21 cellular contexts compared by ENCODE assay signal in the genomic region with DNA sequence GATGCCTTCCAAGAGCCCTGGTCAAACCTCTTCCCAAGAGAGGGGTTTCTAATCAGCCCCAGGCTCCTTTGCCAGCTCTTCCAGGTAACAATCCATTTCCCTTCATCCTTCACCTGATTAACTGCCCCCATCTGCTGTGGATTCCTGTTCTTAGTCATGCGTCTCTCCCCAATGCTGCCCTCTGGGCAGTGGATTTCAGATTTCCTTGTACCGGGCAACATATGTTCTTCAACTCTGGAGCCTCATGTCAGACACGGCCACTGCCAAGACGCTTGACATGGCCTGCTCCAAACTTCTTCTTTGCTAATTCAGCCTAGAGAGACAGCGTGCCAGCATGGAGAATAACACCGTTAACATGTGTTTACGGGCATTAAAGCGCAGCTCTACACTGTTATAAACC.
"Had no signal": no experiment of that assay in that cellular context is flagged by ENCODE, and none has a peak within 500 bp of the region (broad histone marks: within the 10 kb centered on the region; RNA-seq: fewer than 3 reads in every experiment).

No MANE protein-coding gene starts in this region.

- H3K27ac Mint-ChIP-seq: activated CD4-positive, alpha-beta T cell treated with anti-CD3 and anti-CD28 coated beads, Interleukin-2, amount 10 ng/mL, durations not matched to agents 24 days and 14 days; activated naive CD4-positive, alpha-beta T cell treated with anti-CD3 and anti-CD28 coated beads, Interleukin-2, amount 10 ng/mL, durations not matched to agents 7 days and 5 days; activated naive CD8-positive, alpha-beta T cell treated with anti-CD3 and anti-CD28 coated beads, Interleukin-2, amount 50 U/mL, for 24 hours; memory B cell; naive thymus-derived CD4-positive, alpha-beta T cell; progenitor cell of endocrine pancreas; stimulated activated naive CD8-positive, alpha-beta T cell treated with anti-CD3 and anti-CD28 coated beads, Interleukin-15, Interleukin-2, amounts not matched to agents 100 ng/mL and 50 ng/mL, for 24 hours; type B pancreatic cell had no signal

- H3K4me1 Mint-ChIP-seq: memory B cell had no signal

- H3K4me3 ChIP-seq: coronary artery, heart right ventricle, right atrium auricular region had no signal

- H3K36me3 Mint-ChIP-seq: activated naive CD4-positive, alpha-beta T cell treated with anti-CD3 and anti-CD28 coated beads, Interleukin-2, amount 10 ng/mL, durations not matched to agents 7 days and 5 days; memory B cell; naive thymus-derived CD4-positive, alpha-beta T cell; T-cell had no signal

- H3K27me3 Mint-ChIP-seq: memory B cell, progenitor cell of endocrine pancreas had no signal

- H3K27ac ChIP-seq: heart right ventricle, right atrium auricular region had no signal

- H3K9me3 ChIP-seq: heart right ventricle, right atrium auricular region had no signal

- H3K9me3 Mint-ChIP-seq: activated CD4-positive, alpha-beta T cell treated with anti-CD3 and anti-CD28 coated beads, Interleukin-2, amount 10 ng/mL, durations not matched to agents 24 days and 14 days; activated naive CD4-positive, alpha-beta T cell treated with anti-CD3 and anti-CD28 coated beads, Interleukin-2, amount 10 ng/mL, durations not matched to agents 7 days and 5 days; activated naive CD8-positive, alpha-beta T cell treated with anti-CD3 and anti-CD28 coated beads, Interleukin-2, amount 50 U/mL, for 24 hours; activated T-cell treated with anti-CD3 and anti-CD28 coated beads, Interleukin-2, amount 50 U/mL, for 4 hours; memory B cell; naive thymus-derived CD4-positive, alpha-beta T cell; stimulated activated naive CD8-positive, alpha-beta T cell treated with anti-CD3 and anti-CD28 coated beads, Interleukin-15, Interleukin-2, amounts not matched to agents 100 ng/mL and 50 ng/mL, for 24 hours; T-cell; type B pancreatic cell had no signal

- H3K4me3 Mint-ChIP-seq: activated CD4-positive, alpha-beta T cell treated with anti-CD3 and anti-CD28 coated beads, Interleukin-2, amount 10 ng/mL, durations not matched to agents 24 days and 14 days; activated naive CD4-positive, alpha-beta T cell treated with anti-CD3 and anti-CD28 coated beads, Interleukin-2, amount 10 ng/mL, durations not matched to agents 7 days and 5 days; activated naive CD8-positive, alpha-beta T cell treated with anti-CD3 and anti-CD28 coated beads, Interleukin-2, amount 50 U/mL, for 24 hours; activated T-cell treated with anti-CD3 and anti-CD28 coated beads, Interleukin-2, amount 50 U/mL, for 4 hours; memory B cell; naive thymus-derived CD4-positive, alpha-beta T cell; stimulated activated naive CD8-positive, alpha-beta T cell treated with anti-CD3 and anti-CD28 coated beads, Interleukin-15, Interleukin-2, amounts not matched to agents 100 ng/mL and 50 ng/mL, for 24 hours; T-cell; type B pancreatic cell had no signal

- H3K27me3 ChIP-seq: right atrium auricular region had no signal

- DNase-seq: activated CD4-positive, alpha-beta T cell treated with anti-CD3 and anti-CD28 coated beads, Interleukin-2, amount 10 ng/mL, durations not matched to agents 24 days and 14 days; activated CD8-positive, alpha-beta memory T cell treated with anti-CD3 and anti-CD28 coated beads, Interleukin-2, amount 50 U/mL, for 4 hours; activated effector memory CD4-positive, alpha-beta T cell treated with Interleukin-2 at 50 U/mL for 16 hours; activated naive CD4-positive, alpha-beta T cell treated with anti-CD3 and anti-CD28 coated beads, Interleukin-2, amount 10 ng/mL, durations not matched to agents 7 days and 5 days; activated naive CD8-positive, alpha-beta T cell treated with anti-CD3 and anti-CD28 coated beads, Interleukin-2, amount 50 U/mL, for 24 hours; activated T-cell treated with anti-CD3 and anti-CD28 coated beads, Interleukin-2, amount 50 U/mL, for 4 hours; anterior cingulate cortex; heart right ventricle; kidney glomerular epithelial cell; left ventricle myocardium superior; naive thymus-derived CD4-positive, alpha-beta T cell; nucleus accumbens; stimulated activated CD4-positive, alpha-beta T cell treated with anti-CD3 and anti-CD28 coated beads, Interleukin-2, amount 100 ng/mL, for 24 hours; T-cell had no signal

- ATAC-seq: activated naive CD8-positive, alpha-beta T cell treated with anti-CD3 and anti-CD28 coated beads, Interleukin-2, amount 50 U/mL, for 24 hours; activated T-cell treated with anti-CD3 and anti-CD28 coated beads, Interleukin-2, amount 50 U/mL, for 4 hours; esophagus mucosa; heart right ventricle; left ventricle myocardium superior; naive thymus-derived CD4-positive, alpha-beta T cell; T-cell had no signal

- H3K36me3 ChIP-seq: heart right ventricle, right atrium auricular region had no signal
